ENCODE assay signal across 8 cellular contexts in genomic region chr2:203535078-203535783, GRCh38. TPM values are rescaled to one million over a fixed set of nuclear protein-coding genes. Genes with fewer than 3 reads are reported as not detected.
A peak's percentile ranks its signal among the peaks of the same experiment; 100 is the strongest.
DNase-seq lines count a peak whose midpoint lies in the region; ATAC-seq lines count a peak whose summit lies in the region.

Gene RAPH1, minus strand, starts transcription at chr2:203535301. Its CDS starts 39,948 bp downstream, at chr2:203495353.

- peak within 1 kb of the TSS in 1 of 2 donors; percentile 42 for H3K27ac Mint-ChIP-seq in effector memory CD8-positive, alpha-beta T cell

- no peaks in the 10 kb centered on the region for H3K36me3 Mint-ChIP-seq in effector memory CD8-positive, alpha-beta T cell (ENCODE audit: insufficient read depth)

- H3K9me3 Mint-ChIP-seq in effector memory CD8-positive, alpha-beta T cell = peaks cover 0 to 1% of the 10 kb centered on the region in 2 donors

- ATAC-seq in HG03442 (IDR thresholded peaks at IDR 0.05; ENCODE audit: unreplicated experiment) = peak; percentile 77
- peak; percentile 61 for ATAC-seq in effector memory CD8-positive, alpha-beta T cell (replicated peaks)

- peaks cover 11 to 16% of the 10 kb centered on the region in 2 donors for H3K4me1 Mint-ChIP-seq in effector memory CD8-positive, alpha-beta T cell (ENCODE audit: low read depth in 2 of 2)

- H3K27me3 Mint-ChIP-seq in effector memory CD8-positive, alpha-beta T cell = peaks cover 39% of the 10 kb centered on the region in 2 donors

- H3K4me3 Mint-ChIP-seq in effector memory CD8-positive, alpha-beta T cell = peak within 1 kb of the TSS; percentile 81 to 85

- peak; percentile 3 to 54 for DNase-seq in NCI-H187 (lab: John Stamatoyannopoulos, UW)
- DNase-seq in NCI-H187 treated with DMSO at 0.1 percent for 48 hours (lab: John Stamatoyannopoulos, UW) = no peak
- peak; percentile 64 for DNase-seq in NCI-H82 treated with DMSO at 0.1 percent for 48 hours (lab: John Stamatoyannopoulos, UW; ENCODE audit: unreplicated experiment)
- peak; percentile 18 to 38 (median 23) for DNase-seq in activated CD8-positive, alpha-beta memory T cell treated with anti-CD3 and anti-CD28 coated beads for 48 hours (ENCODE audit: low read depth in 2 of 3, low spot score in 2 of 3)
- DNase-seq in effector memory CD8-positive, alpha-beta T cell = peak; percentile 26 to 32 (median 27)
- DNase-seq in lung microvascular endothelial cell (ENCODE audit: low read depth in 2 of 2) = peak; percentile 88 to 91
- DNase-seq in stimulated activated CD4-positive, alpha-beta T cell treated with anti-CD3 and anti-CD28 coated beads, TNF-alpha, amount 100 ng/mL, for 1 hour (ENCODE audit: low read depth in 3 of 3, low spot score in 1 of 3) = peak in 2 of 3 donors; percentile 35 to 46

RNA-seq across cellular contexts. Expression of gene RAPH1, which starts in this region (rescaled TPM):
- 17.3 and 24.6 TPM in 2 replicates for total RNA-seq in lung microvascular endothelial cell
